In the genomic region with DNA sequence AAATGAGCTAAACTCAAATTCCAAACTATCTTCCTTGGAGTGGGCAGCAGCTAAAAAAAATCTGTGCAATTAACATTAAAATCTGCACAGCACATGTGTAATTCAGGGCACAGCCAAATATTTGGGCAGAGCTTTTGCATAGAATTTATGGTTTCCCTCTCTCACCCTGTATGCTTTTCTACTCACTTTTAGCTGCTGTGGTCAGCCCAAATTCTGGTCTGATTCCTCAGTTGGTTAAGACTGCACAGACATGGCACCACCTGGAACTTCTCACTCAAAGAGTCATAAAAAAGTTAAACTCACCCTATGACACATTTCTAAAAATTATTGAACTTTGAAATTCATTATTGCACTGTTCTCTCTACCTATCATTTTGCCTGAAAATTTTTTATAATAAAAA, we compare ENCODE assay signal across 18 cellular contexts. TPM values are rescaled to one million over a fixed set of nuclear protein-coding genes. Genes with fewer than 3 reads are reported as not detected.
DNase-seq lines count a peak whose midpoint lies in the region; ATAC-seq and TF ChIP-seq lines count a peak whose summit lies in the region.
"Had no signal": no experiment of that assay in that cellular context is flagged by ENCODE, and none has a peak within 500 bp of the region (broad histone marks: within the 10 kb centered on the region; RNA-seq: fewer than 3 reads in every experiment).

No MANE protein-coding gene starts in this region.

- no peaks in the 10 kb centered on the region for H3K9me3 ChIP-seq in SK-N-MC (ENCODE audit: low read depth, low read length)
- H3K9me3 ChIP-seq: Caco-2 had no signal

- H3K4me3 ChIP-seq in SK-N-MC (no peak overlapping the region), fibroblast of villous mesenchyme (ENCODE audit: low read depth, low read length) (no peak overlapping the region), dorsolateral prefrontal cortex (no peak overlapping the region)
- H3K4me3 ChIP-seq: BLaER1 treated with 17β-estradiol and CSF1 and Interleukin-3, amounts not matched to agents 10 nM and 100 nM; GM12878 had no signal

- no peaks in the 10 kb centered on the region for H3K27me3 ChIP-seq in dorsolateral prefrontal cortex
- H3K27me3 ChIP-seq: BLaER1 treated with 17β-estradiol and CSF1 and Interleukin-3, amounts not matched to agents 10 nM and 100 nM had no signal

- intact Hi-C loops in dorsolateral prefrontal cortex (cut with DNase I) = no loop called here

- 0 out of 2 replicates have a peak, but pooled peaks cover 6% of the 10 kb centered on the region for H3K36me3 ChIP-seq in SK-N-MC (ENCODE audit: insufficient read depth, low read length)

- no peak overlapping the region for H3K27ac ChIP-seq in SK-N-MC
- H3K27ac ChIP-seq in dorsolateral prefrontal cortex = no peak overlapping the region
- H3K27ac ChIP-seq: BLaER1 treated with 17β-estradiol and CSF1 and Interleukin-3, amounts not matched to agents 10 nM and 100 nM; C4-2B had no signal

- TF ChIP-seq CTCF in fibroblast of villous mesenchyme (IDR thresholded peaks at IDR 0.05; ENCODE audit: insufficient read depth, low read depth, low read length) (no peak), dorsolateral prefrontal cortex (IDR thresholded peaks at IDR 0.05 in 54 of 56, conservative IDR thresholded peaks at IDR 0.05 in 2 of 56; ENCODE audit: low read depth in 1 of 56, partially characterized antibody in 56 of 56) (no peak)

- no peak for ATAC-seq in GM21529 (IDR thresholded peaks at IDR 0.05; ENCODE audit: unreplicated experiment)
- ATAC-seq: CD8-positive, alpha-beta T cell; GM12878 had no signal

- peak overlapping the region; percentile 22 for H3K9ac ChIP-seq in SK-N-MC (ENCODE audit: insufficient read length)
- H3K9ac ChIP-seq: BLaER1 treated with 17β-estradiol and CSF1 and Interleukin-3, amounts not matched to agents 10 nM and 100 nM had no signal

- DNase-seq in GM03348 (ENCODE audit: low spot score) (peak; percentile 7), SK-N-MC (ENCODE audit: low read depth, low spot score) (no peak), fibroblast of villous mesenchyme (ENCODE audit: low read depth) (peak; percentile 85), NCI-H1436 treated with DMSO at 0.1 percent for 48 hours (lab: John Stamatoyannopoulos, UW) (no peak), HuH-7.5 (ENCODE audit: low spot score) (no peak), dorsolateral prefrontal cortex (no peak)
- DNase-seq: 8988T; ACHN; AML-193; Caco-2; Calu3; CD4-positive, alpha-beta T cell; CD8-positive, alpha-beta T cell; DMS79 treated with DMSO at 0.1 percent for 48 hours had no signal

RNA-seq across cellular contexts. Expression of a gene that starts 4.9 kb away (rescaled TPM):
- total RNA-seq in fibroblast of villous mesenchyme (5.8 and 11.7 TPM in 2 replicates), dorsolateral prefrontal cortex (1 to 10 TPM in 117 of 120 experiments, under 1 TPM in 3; 0.57 to 6.0 (median 2.2) TPM)

Comparison
In these comparisons a context has a peak if more than half of its experiments do, and no peak if none do; other contexts are left out.
1. DNase-seq: peak in GM03348 (single experiment) and fibroblast of villous mesenchyme (single experiment); none in SK-N-MC (single experiment), NCI-H1436 treated with DMSO at 0.1 percent for 48 hours (single experiment), HuH-7.5 (single experiment) and dorsolateral prefrontal cortex (0 of 10).